1 cellular context compared by ENCODE assay signal in the genomic region with DNA sequence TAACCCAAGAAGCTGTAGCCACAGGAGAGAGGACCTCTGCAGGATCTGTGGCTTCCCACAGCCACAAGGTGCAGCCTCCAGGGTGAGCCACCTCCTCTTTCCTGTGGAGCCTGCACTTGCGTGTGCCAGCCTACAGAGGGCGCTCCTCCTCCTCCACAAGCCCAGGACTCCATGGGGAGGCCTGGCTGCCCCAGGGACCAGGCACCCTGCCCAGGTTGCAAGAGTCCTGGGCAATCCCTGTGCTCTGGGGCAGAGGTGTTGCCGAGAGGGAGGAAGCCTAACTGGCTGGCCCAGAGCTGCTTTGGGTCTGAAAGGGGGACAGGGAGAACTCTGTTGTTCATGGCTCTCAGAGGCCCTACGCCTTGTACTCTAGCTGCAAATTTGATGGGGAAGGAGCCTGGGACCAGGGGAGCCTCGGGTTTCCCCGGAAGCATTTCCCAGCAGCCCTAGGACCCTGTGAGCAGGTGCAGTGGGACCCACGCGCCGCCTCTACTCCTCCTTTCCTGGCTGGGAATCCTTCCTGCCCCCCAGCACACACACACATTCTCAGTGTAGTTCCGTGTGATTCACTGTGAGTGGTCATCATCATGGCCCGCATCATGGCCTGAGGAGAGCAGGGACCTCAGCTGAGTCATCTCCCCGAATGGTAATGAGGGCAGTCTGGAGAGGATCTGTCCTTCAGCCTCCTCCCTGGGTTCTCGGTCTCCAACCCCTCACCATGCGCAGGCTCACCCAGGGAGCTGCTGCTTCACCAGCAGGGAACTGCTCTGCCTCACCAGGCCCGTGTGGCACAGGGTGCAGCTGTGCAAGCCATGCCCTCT.
TF ChIP-seq lines count a peak whose summit lies in the region.

No MANE protein-coding gene starts in this region.

TF ChIP-seq in HEK293, 187 proteins besides CTCF, POLR2A, EP300 and RAD21 (continued from another document):
- TF ChIP-seq ZNF501 (tag by site-specific recombination; IDR thresholded peaks at IDR 0.05) (no peak), ZNF747 (tag by site-specific recombination; IDR thresholded peaks at IDR 0.05) (no peak), ZBTB48 (tag by site-specific recombination; IDR thresholded peaks at IDR 0.05) (peak; percentile 97)
- TF ChIP-seq, protein P1, sequence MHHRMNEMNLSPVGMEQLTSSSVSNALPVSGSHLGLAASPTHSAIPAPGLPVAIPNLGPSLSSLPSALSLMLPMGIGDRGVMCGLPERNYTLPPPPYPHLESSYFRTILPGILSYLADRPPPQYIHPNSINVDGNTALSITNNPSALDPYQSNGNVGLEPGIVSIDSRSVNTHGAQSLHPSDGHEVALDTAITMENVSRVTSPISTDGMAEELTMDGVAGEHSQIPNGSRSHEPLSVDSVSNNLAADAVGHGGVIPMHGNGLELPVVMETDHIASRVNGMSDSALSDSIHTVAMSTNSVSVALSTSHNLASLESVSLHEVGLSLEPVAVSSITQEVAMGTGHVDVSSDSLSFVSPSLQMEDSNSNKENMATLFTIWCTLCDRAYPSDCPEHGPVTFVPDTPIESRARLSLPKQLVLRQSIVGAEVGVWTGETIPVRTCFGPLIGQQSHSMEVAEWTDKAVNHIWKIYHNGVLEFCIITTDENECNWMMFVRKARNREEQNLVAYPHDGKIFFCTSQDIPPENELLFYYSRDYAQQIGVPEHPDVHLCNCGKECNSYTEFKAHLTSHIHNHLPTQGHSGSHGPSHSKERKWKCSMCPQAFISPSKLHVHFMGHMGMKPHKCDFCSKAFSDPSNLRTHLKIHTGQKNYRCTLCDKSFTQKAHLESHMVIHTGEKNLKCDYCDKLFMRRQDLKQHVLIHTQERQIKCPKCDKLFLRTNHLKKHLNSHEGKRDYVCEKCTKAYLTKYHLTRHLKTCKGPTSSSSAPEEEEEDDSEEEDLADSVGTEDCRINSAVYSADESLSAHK (tag by site-specific recombination; IDR thresholded peaks at IDR 0.05): no peak
- TF ChIP-seq, protein P2, sequence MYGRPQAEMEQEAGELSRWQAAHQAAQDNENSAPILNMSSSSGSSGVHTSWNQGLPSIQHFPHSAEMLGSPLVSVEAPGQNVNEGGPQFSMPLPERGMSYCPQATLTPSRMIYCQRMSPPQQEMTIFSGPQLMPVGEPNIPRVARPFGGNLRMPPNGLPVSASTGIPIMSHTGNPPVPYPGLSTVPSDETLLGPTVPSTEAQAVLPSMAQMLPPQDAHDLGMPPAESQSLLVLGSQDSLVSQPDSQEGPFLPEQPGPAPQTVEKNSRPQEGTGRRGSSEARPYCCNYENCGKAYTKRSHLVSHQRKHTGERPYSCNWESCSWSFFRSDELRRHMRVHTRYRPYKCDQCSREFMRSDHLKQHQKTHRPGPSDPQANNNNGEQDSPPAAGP (tag by site-specific recombination; IDR thresholded peaks at IDR 0.05): peak; percentile 57; the same call in 1 of the 2 replicates
